19 cellular contexts compared by ENCODE assay signal in genomic region chr16:61891460-61891859, GRCh38.
"Had no signal": no experiment of that assay in that cellular context is flagged by ENCODE, and none has a peak within 500 bp of the region (broad histone marks: within the 10 kb centered on the region; RNA-seq: fewer than 3 reads in every experiment).

No MANE protein-coding gene starts in this region.

- DNase-seq: activated CD4-positive, alpha-beta T cell treated with anti-CD3 and anti-CD28 coated beads, Interleukin-2, amount 10 ng/mL, durations not matched to agents 7 days and 5 days; activated CD8-positive, alpha-beta memory T cell treated with anti-CD3 and anti-CD28 coated beads, Interleukin-2, amount 50 U/mL, for 4 hours; activated naive CD4-positive, alpha-beta T cell treated with anti-CD3 and anti-CD28 coated beads for 36 hours; activated T-cell treated with anti-CD3 and anti-CD28 coated beads, Interleukin-2, amount 50 U/mL, for 4 hours; central memory CD4-positive, alpha-beta T cell; colonic mucosa; heart right ventricle; kidney glomerular epithelial cell; left ventricle myocardium superior; mesendoderm; naive thymus-derived CD4-positive, alpha-beta T cell; stimulated activated CD4-positive, alpha-beta T cell treated with anti-CD3 and anti-CD28 coated beads, Interleukin-12 subunit alpha, Interleukin-12 subunit beta, amount 100 ng/mL, for 4 hours; stimulated activated CD4-positive, alpha-beta T cell treated with anti-CD3 and anti-CD28 coated beads, Interleukin-1b, Interleukin-23, amount 100 ng/mL, for 48 hours; stimulated activated CD8-positive, alpha-beta memory T cell treated with anti-CD3 and anti-CD28 coated beads, Interleukin-4, amount 100 ng/mL, for 48 hours; stimulated activated naive CD4-positive, alpha-beta T cell; thyroid gland had no signal

- H3K4me1 ChIP-seq: colonic mucosa, heart right ventricle, neural progenitor cell, prostate gland, right atrium auricular region, thyroid gland had no signal

- H3K27me3 ChIP-seq: colonic mucosa, heart right ventricle, neural progenitor cell, right atrium auricular region, thyroid gland had no signal

- H3K27ac ChIP-seq: colonic mucosa, heart right ventricle, neural progenitor cell, prostate gland, right atrium auricular region, thyroid gland had no signal

- H3K9me3 ChIP-seq: colonic mucosa, prostate gland, right atrium auricular region, thyroid gland had no signal

- H3K36me3 ChIP-seq: colonic mucosa, heart right ventricle, neural progenitor cell, prostate gland, right atrium auricular region, thyroid gland had no signal

- ATAC-seq: activated T-cell treated with anti-CD3 and anti-CD28 coated beads, Interleukin-2, amount 50 U/mL, for 4 hours; heart right ventricle; left ventricle myocardium superior; naive thymus-derived CD4-positive, alpha-beta T cell had no signal

- H3K4me3 ChIP-seq: colonic mucosa, heart right ventricle, neural progenitor cell, prostate gland, right atrium auricular region, thyroid gland had no signal
